Comparison of ENCODE assay signal across 17 cellular contexts in genomic region chr20:60784321-60784720, GRCh38.
"Had no signal": no experiment of that assay in that cellular context is flagged by ENCODE, and none has a peak within 500 bp of the region (broad histone marks: within the 10 kb centered on the region; RNA-seq: fewer than 3 reads in every experiment).

No MANE protein-coding gene starts in this region.

- H3K4me1 ChIP-seq: SJSA1 had no signal

- H3K4me2 ChIP-seq: KMS-11 had no signal

- H3K9me3 ChIP-seq: SJSA1 had no signal

- H3K27ac ChIP-seq: KMS-11, SJSA1, SK-N-MC had no signal

- H3K4me3 ChIP-seq: K562, SJSA1, SK-N-MC had no signal

- ATAC-seq: K562 had no signal

- DNase-seq: Kasumi-1, MM.1S, NCI-H1105, NCI-H1436 treated with DMSO at 0.1 percent for 48 hours, NCI-H1694, NCI-H2029 treated with DMSO at 0.1 percent for 48 hours, NCI-H2227 treated with DMSO at 0.1 percent for 48 hours, NCI-H524, NCI-H69, NCI-H774, Right ventricle myocardium superior, RPMI8226, SIG-M5 had no signal

- H3K36me3 ChIP-seq: SJSA1 had no signal

- H3K27me3 ChIP-seq: SJSA1 had no signal

- H3K9ac ChIP-seq: KMS-11 had no signal
